28 cellular contexts compared by ENCODE assay signal in genomic region chr5:125393416-125393815, GRCh38.
"Had no signal": no experiment of that assay in that cellular context is flagged by ENCODE, and none has a peak within 500 bp of the region (broad histone marks: within the 10 kb centered on the region; RNA-seq: fewer than 3 reads in every experiment).

No MANE protein-coding gene starts in this region.

- H3K27ac Mint-ChIP-seq: activated CD4-positive, alpha-beta memory T cell treated with anti-CD3 and anti-CD28 coated beads, Interleukin-2, amount 10 ng/mL, durations not matched to agents 7 days and 5 days; activated CD8-positive, alpha-beta memory T cell treated with anti-CD3 and anti-CD28 coated beads, Interleukin-2, amount 10 ng/mL, durations not matched to agents 7 days and 5 days; activated naive CD4-positive, alpha-beta T cell treated with anti-CD3 and anti-CD28 coated beads, Interleukin-2, amount 10 ng/mL, durations not matched to agents 7 days and 5 days; activated naive CD8-positive, alpha-beta T cell; activated naive CD8-positive, alpha-beta T cell treated with anti-CD3 and anti-CD28 coated beads, Interleukin-2, amount 50 U/mL, for 24 hours; T-cell had no signal

- H3K4me3 Mint-ChIP-seq: activated CD4-positive, alpha-beta memory T cell treated with anti-CD3 and anti-CD28 coated beads, Interleukin-2, amount 10 ng/mL, durations not matched to agents 7 days and 5 days; activated CD8-positive, alpha-beta memory T cell treated with anti-CD3 and anti-CD28 coated beads, Interleukin-2, amount 10 ng/mL, durations not matched to agents 7 days and 5 days; activated naive CD4-positive, alpha-beta T cell treated with anti-CD3 and anti-CD28 coated beads, Interleukin-2, amount 10 ng/mL, durations not matched to agents 7 days and 5 days; activated naive CD8-positive, alpha-beta T cell; activated naive CD8-positive, alpha-beta T cell treated with anti-CD3 and anti-CD28 coated beads, Interleukin-2, amount 50 U/mL, for 24 hours; brain; T-cell had no signal

- H3K27me3 Mint-ChIP-seq: activated CD4-positive, alpha-beta memory T cell treated with anti-CD3 and anti-CD28 coated beads, Interleukin-2, amount 10 ng/mL, durations not matched to agents 7 days and 5 days; activated CD8-positive, alpha-beta memory T cell treated with anti-CD3 and anti-CD28 coated beads, Interleukin-2, amount 10 ng/mL, durations not matched to agents 7 days and 5 days; activated naive CD4-positive, alpha-beta T cell treated with anti-CD3 and anti-CD28 coated beads, Interleukin-2, amount 10 ng/mL, durations not matched to agents 7 days and 5 days; activated naive CD8-positive, alpha-beta T cell; activated naive CD8-positive, alpha-beta T cell treated with anti-CD3 and anti-CD28 coated beads, Interleukin-2, amount 50 U/mL, for 24 hours; brain; T-cell had no signal

- DNase-seq: activated CD4-positive, alpha-beta memory T cell treated with anti-CD3 and anti-CD28 coated beads, Interleukin-2, amount 10 ng/mL, durations not matched to agents 7 days and 5 days; activated CD4-positive, alpha-beta T cell treated with anti-CD3 and anti-CD28 coated beads for 1 hour; activated CD4-positive, alpha-beta T cell treated with anti-CD3 and anti-CD28 coated beads for 48 hours; activated CD4-positive, CD25-positive, alpha-beta regulatory T cell; activated CD8-positive, alpha-beta memory T cell treated with anti-CD3 and anti-CD28 coated beads for 24 hours; activated CD8-positive, alpha-beta memory T cell treated with anti-CD3 and anti-CD28 coated beads, Interleukin-2, amount 10 ng/mL, durations not matched to agents 7 days and 5 days; activated CD8-positive, alpha-beta memory T cell treated with anti-CD3 and anti-CD28 coated beads, Interleukin-2, amount 50 U/mL, for 48 hours; activated effector memory CD4-positive, alpha-beta T cell treated with Interleukin-2 at 50 U/mL for 16 hours; activated naive CD4-positive, alpha-beta T cell treated with anti-CD3 and anti-CD28 coated beads, Interleukin-2, amount 10 ng/mL, durations not matched to agents 7 days and 5 days; activated naive CD8-positive, alpha-beta T cell treated with anti-CD3 and anti-CD28 coated beads, Interleukin-2, amount 50 U/mL, for 24 hours; activated T-cell treated with anti-CD3 and anti-CD28 coated beads, Interleukin-2, amount 50 U/mL, for 48 hours; anterior cingulate cortex; central memory CD4-positive, alpha-beta T cell; NCI-H1105; NCI-H1417 treated with DMSO at 0.1 percent for 48 hours; NCI-H187 treated with DMSO at 0.1 percent for 48 hours; NCI-H2081; NCI-H524; PC-3; Peyer's patch; SIG-M5; T-cell; T-helper 2 cell; T-helper 9 cell; WERI-Rb-1 had no signal

- H3K4me1 Mint-ChIP-seq: activated CD4-positive, alpha-beta memory T cell treated with anti-CD3 and anti-CD28 coated beads, Interleukin-2, amount 10 ng/mL, durations not matched to agents 7 days and 5 days; activated CD8-positive, alpha-beta memory T cell treated with anti-CD3 and anti-CD28 coated beads, Interleukin-2, amount 10 ng/mL, durations not matched to agents 7 days and 5 days; activated naive CD4-positive, alpha-beta T cell treated with anti-CD3 and anti-CD28 coated beads, Interleukin-2, amount 10 ng/mL, durations not matched to agents 7 days and 5 days; activated naive CD8-positive, alpha-beta T cell treated with anti-CD3 and anti-CD28 coated beads, Interleukin-2, amount 50 U/mL, for 24 hours; brain; T-cell had no signal

- H3K36me3 Mint-ChIP-seq: activated CD8-positive, alpha-beta memory T cell treated with anti-CD3 and anti-CD28 coated beads, Interleukin-2, amount 10 ng/mL, durations not matched to agents 7 days and 5 days; activated naive CD4-positive, alpha-beta T cell treated with anti-CD3 and anti-CD28 coated beads, Interleukin-2, amount 10 ng/mL, durations not matched to agents 7 days and 5 days; activated naive CD8-positive, alpha-beta T cell; brain; T-cell had no signal

- H3K4me3 ChIP-seq: K562, Peyer's patch had no signal
